ENCODE assay signal across 8 cellular contexts in the genomic region with DNA sequence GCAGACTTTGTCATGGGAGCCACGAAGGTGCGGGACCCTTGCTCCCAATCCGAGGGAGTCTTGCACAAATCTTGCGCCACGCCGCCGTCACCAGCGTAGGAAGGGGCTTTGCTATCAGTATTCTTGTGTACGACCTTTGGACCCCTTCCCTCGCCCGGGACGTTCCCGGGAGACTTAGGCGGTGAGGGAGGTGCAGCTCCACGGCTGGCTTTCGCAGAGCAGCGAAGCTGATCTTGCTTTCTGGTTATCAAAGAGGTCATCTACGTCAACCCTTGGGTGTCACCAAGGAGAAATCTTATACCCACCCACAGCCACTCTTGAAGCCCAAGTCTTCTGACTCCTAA. TPM values are rescaled to one million over a fixed set of nuclear protein-coding genes. Genes with fewer than 3 reads are reported as not detected.
DNase-seq lines count a peak whose midpoint lies in the region; ATAC-seq, FAIRE-seq and TF ChIP-seq lines count a peak whose summit lies in the region.

No MANE protein-coding gene starts in this region.

- peak; percentile 85 for DNase-seq in CD1c-positive myeloid dendritic cell (ENCODE audit: extremely low spot score)
- DNase-seq in HuH-7 (ENCODE audit: low spot score), result peak; percentile 39
- DNase-seq in K562 (ENCODE audit: extremely low read depth in 1 of 4, low spot score in 3 of 4), result no peak
- DNase-seq in left kidney (ENCODE audit: low read depth, low spot score), result peak; percentile 71
- no peak for DNase-seq in thoracic aorta (ENCODE audit: low spot score)
- DNase-seq in GDM1 (lab: John Stamatoyannopoulos, UW), result no peak
- no peak for DNase-seq in activated effector memory CD4-positive, alpha-beta T cell treated with Interleukin-2 at 50 U/mL for 16 hours

- H3K79me2 ChIP-seq in K562 (ENCODE audit: control insufficient read depth, insufficient read depth, low read length), result peaks cover 52% of the 10 kb centered on the region

- H2AFZ ChIP-seq in K562 (ENCODE audit: low read depth, low read length), result peak overlapping the region; percentile 99

- no peak for TF ChIP-seq CTCF in K562 (IDR thresholded peaks at IDR 0.05 in 2 of 3, conservative IDR thresholded peaks at IDR 0.05 in 1 of 3; ENCODE audit: insufficient read depth in 2 of 3, low read depth in 1 of 3, low read length in 3 of 3)
- no peak for TF ChIP-seq CTCF in thoracic aorta (IDR thresholded peaks at IDR 0.05)

- no peak for TF ChIP-seq EP300 in K562 (IDR thresholded peaks at IDR 0.05; ENCODE audit: low read length)

- no peaks in the 10 kb centered on the region for H3K9me1 ChIP-seq in K562 (ENCODE audit: control insufficient read depth, insufficient read depth, low read length)

- H4K20me1 ChIP-seq in K562 (replicated peaks; ENCODE audit: control insufficient read depth, insufficient read depth, low read length), result peaks cover 5% of the 10 kb centered on the region; the same call in 1 of the 2 replicates

- H3K27me3 ChIP-seq in K562 (ENCODE audit: control insufficient read depth in 2 of 2, insufficient read depth in 2 of 2, low read length in 2 of 2), result no peaks in the 10 kb centered on the region
- H3K27me3 ChIP-seq in thoracic aorta (replicated peaks; ENCODE audit: insufficient read depth), result no peaks in the 10 kb centered on the region

- intact Hi-C loops in K562 (cut with micrococcal nuclease), result no loop called here

- CTCF ChIA-PET in K562 (lab: Yijun Ruan, JAX; ENCODE audit: low intra/inter-chr PET ratio), result no interaction called here

- no peak for FAIRE-seq in K562 (lab: Jason Lieb, UNC)

- TF ChIP-seq RAD21 in K562 (CRISPR knock-in tag; conservative IDR thresholded peaks at IDR 0.05 in 1 of 2, IDR thresholded peaks at IDR 0.05 in 1 of 2), result no peak

- BruUV-seq in K562 (replicated peaks; lab: Mats Ljungman, UMichigan), result no TSS peak

- in situ Hi-C loops in K562 (cut with MboI), result no loop called here

- peak overlapping the region; percentile 96 for H3K4me2 ChIP-seq in K562 (ENCODE audit: insufficient read depth, low read length)

- peak overlapping the region; percentile 89 for H3K27ac ChIP-seq in K562 (ENCODE audit: extremely low read depth, low read depth, low read length)
- peak overlapping the region; percentile 64 to 81 for H3K27ac ChIP-seq in thoracic aorta

- POLR2A ChIA-PET in K562 (lab: Yijun Ruan, JAX), result interaction anchor here (1.2 kb wide), 1 partner anchor 17 kb away, joined by 3 read pairs; no protein-coding TSS in a partner anchor

- H3K9ac ChIP-seq in K562 (ENCODE audit: insufficient read depth in 1 of 2, low read depth in 2 of 2, low read length in 2 of 2), result peak overlapping the region; percentile 83 to 96

- H3K36me3 ChIP-seq in K562 (ENCODE audit: control insufficient read depth, insufficient read depth, low read length) (peaks cover 9% of the 10 kb centered on the region; the same call in 2 of the 3 replicates), thoracic aorta (no peaks in the 10 kb centered on the region)

- no peak; the same call in 2 of the 3 replicates for ATAC-seq in K562
- no peak for ATAC-seq in thoracic aorta (ENCODE audit: insufficient number of reproducible peaks, low FRiP score, low read depth)
- no peak for ATAC-seq in HG03108 (IDR thresholded peaks at IDR 0.05; ENCODE audit: unreplicated experiment)

- H3K4me3 ChIP-seq in K562 (peak overlapping the region; percentile 76), thoracic aorta (peak overlapping the region; percentile 99)

- H3K9me3 ChIP-seq in K562 (replicated peaks; ENCODE audit: control insufficient read depth, insufficient read depth, low read depth, low read length) (no peaks in the 10 kb centered on the region), thoracic aorta (no peaks in the 10 kb centered on the region)

- no peak for TF ChIP-seq POLR2A in K562 (conservative IDR thresholded peaks at IDR 0.05)

- peaks cover 29 to 63% of the 10 kb centered on the region in 2 experiments; a peak in 4 of 5 replicates for H3K4me1 ChIP-seq in K562 (replicated peaks in 1 of 2; ENCODE audit: control insufficient read depth in 2 of 2, insufficient read depth in 2 of 2, low read length in 2 of 2)
- peaks cover 9 to 16% of the 10 kb centered on the region in 2 donors for H3K4me1 ChIP-seq in thoracic aorta (ENCODE audit: control insufficient read depth in 1 of 2, low read depth in 2 of 2)

- under 1% methylated on average over 18 of the region's 18 CpGs for WGBS in K562 (ENCODE audit: insufficient coverage, low coverage, missing lambda C conversion rate)

RNA-seq across cellular contexts. Expression of gene TECR, which starts 0.6 kb away (rescaled TPM):
- total RNA-seq in K562 (2011; cell fraction: chromatin; rRNA removed; ENCODE audit: low replicate concordance), result 122 and 325 TPM in 2 replicates
- 437 and 484 TPM in 2 replicates for total RNA-seq in K562 (2011; cell fraction: nucleolus; rRNA removed)
- total RNA-seq in K562 (2011; cell fraction: nucleoplasm; rRNA removed), result 307 and 324 TPM in 2 replicates
- 86.0 and 158 TPM in 2 replicates for total RNA-seq in K562 (2014; rRNA removed)
- total RNA-seq in K562 (2014; rRNA removed; fragmentation: Illumina TruSeq; extraction: Trizol), result 33.1 and 36.7 TPM in 2 replicates
- total RNA-seq in K562 (2015; rRNA removed; fragmentation: Illumina TruSeq; extraction: Trizol), result 81.9 and 91.6 TPM in 2 replicates
- 186 and 195 TPM in 2 replicates for total RNA-seq in K562 (2021)
- 68.0 and 169 TPM in 2 replicates for polyA plus RNA-seq in K562 (2011; rRNA removed)
- 224 and 335 TPM in 2 replicates for polyA plus RNA-seq in K562 (2011; cell fraction: cytosol; rRNA removed)
- polyA plus RNA-seq in K562 (2011; cell fraction: nucleus; rRNA removed), result 326 and 378 TPM in 2 replicates
- 229 and 297 TPM in 2 replicates for polyA plus RNA-seq in K562 (2012)
- 204 and 211 TPM in 2 replicates for polyA plus RNA-seq in K562 (2014; fragmentation: Illumina TruSeq; extraction: Trizol)
- 10 to 100 TPM; 29.3 to 73.2 TPM for polyA plus RNA-seq in K562 (2014; fragmentation: Nextera tagmentation; extraction: Ambion mirVana)
- polyA plus RNA-seq in K562 (2014; rRNA removed), result 81.4 and 108 TPM in 2 replicates
- 76.6 and 95.7 TPM in 2 replicates for polyA minus RNA-seq in K562 (2011; rRNA and poly(A)+ RNA removed)
- polyA minus RNA-seq in K562 (2011; cell fraction: cytosol; rRNA and poly(A)+ RNA removed), result 188 and 209 TPM in 2 replicates
- 66.2 and 80.1 TPM in 2 replicates for polyA minus RNA-seq in K562 (2011; cell fraction: nucleus; rRNA and poly(A)+ RNA removed)
- total RNA-seq in thoracic aorta, result 10 to 100 TPM; 35.6 to 37.6 TPM

RNA-seq across cellular contexts. Expression of gene DNAJB1, which starts 11.8 kb away (rescaled TPM):
- total RNA-seq in K562 (2011; cell fraction: chromatin; rRNA removed; ENCODE audit: low replicate concordance), result 66.1 and 87.4 TPM in 2 replicates
- 67.0 and 68.3 TPM in 2 replicates for total RNA-seq in K562 (2011; cell fraction: nucleolus; rRNA removed)
- 68.0 and 69.1 TPM in 2 replicates for total RNA-seq in K562 (2011; cell fraction: nucleoplasm; rRNA removed)
- total RNA-seq in K562 (2014; rRNA removed) (62.1 and 71.5 TPM in 2 replicates), K562 (2014; rRNA removed; fragmentation: Illumina TruSeq; extraction: Trizol) (51.2 and 60.9 TPM in 2 replicates), K562 (2015; rRNA removed; fragmentation: Illumina TruSeq; extraction: Trizol) (85.3 and 86.5 TPM in 2 replicates), K562 (2021) (94.8 and 99.9 TPM in 2 replicates), thoracic aorta (10 to 100 TPM; 50.1 to 50.6 TPM)
- polyA plus RNA-seq in K562 (2011; rRNA removed) (83.5 and 113 TPM in 2 replicates), K562 (2014; fragmentation: Illumina TruSeq; extraction: Trizol) (78.3 and 100 TPM in 2 replicates), K562 (2014; fragmentation: Nextera tagmentation; extraction: Ambion mirVana) (10 to 100 TPM; 13.2 to 16.2 TPM), K562 (2014; rRNA removed) (61.7 and 79.2 TPM in 2 replicates)
- polyA plus RNA-seq in K562 (2011; cell fraction: cytosol; rRNA removed), result 101 TPM in 2 replicates
- 78.2 and 79.0 TPM in 2 replicates for polyA plus RNA-seq in K562 (2011; cell fraction: nucleus; rRNA removed)
- polyA plus RNA-seq in K562 (2012), result 69.4 and 84.8 TPM in 2 replicates
- 71.6 and 93.9 TPM in 2 replicates for polyA minus RNA-seq in K562 (2011; rRNA and poly(A)+ RNA removed)
- polyA minus RNA-seq in K562 (2011; cell fraction: cytosol; rRNA and poly(A)+ RNA removed), result 31.4 and 40.9 TPM in 2 replicates
- polyA minus RNA-seq in K562 (2011; cell fraction: nucleus; rRNA and poly(A)+ RNA removed), result 22.5 and 40.4 TPM in 2 replicates

RNA-seq across cellular contexts. Expression of gene GIPC1, which starts 34.0 kb away (rescaled TPM):
- total RNA-seq in K562 (2011; cell fraction: chromatin; rRNA removed; ENCODE audit: low replicate concordance), result 18.6 and 50.3 TPM in 2 replicates
- 32.9 and 38.4 TPM in 2 replicates for total RNA-seq in K562 (2011; cell fraction: nucleolus; rRNA removed)
- total RNA-seq in K562 (2011; cell fraction: nucleoplasm; rRNA removed), result 26.4 and 30.8 TPM in 2 replicates
- total RNA-seq in K562 (2014; rRNA removed) (54.7 and 71.2 TPM in 2 replicates), K562 (2014; rRNA removed; fragmentation: Illumina TruSeq; extraction: Trizol) (7.8 and 12.0 TPM in 2 replicates), K562 (2015; rRNA removed; fragmentation: Illumina TruSeq; extraction: Trizol) (39.7 and 46.3 TPM in 2 replicates), K562 (2021) (49.7 and 51.7 TPM in 2 replicates), thoracic aorta (10 to 100 TPM; 56.4 to 77.8 TPM)
- polyA plus RNA-seq in K562 (2011; rRNA removed) (24.8 and 26.6 TPM in 2 replicates), K562 (2014; fragmentation: Illumina TruSeq; extraction: Trizol) (13.6 and 35.1 TPM in 2 replicates), K562 (2014; fragmentation: Nextera tagmentation; extraction: Ambion mirVana) (1 to 10 TPM in 1 of 2 experiments, under 1 TPM in 1; 0.49 to 1.1 TPM), K562 (2014; rRNA removed) (50.8 and 52.2 TPM in 2 replicates)
- polyA plus RNA-seq in K562 (2011; cell fraction: cytosol; rRNA removed), result 25.0 and 75.6 TPM in 2 replicates
- 15.3 and 27.8 TPM in 2 replicates for polyA plus RNA-seq in K562 (2011; cell fraction: nucleus; rRNA removed)
- polyA plus RNA-seq in K562 (2012), result 37.9 and 39.8 TPM in 2 replicates
- 6.3 and 11.7 TPM in 2 replicates for polyA minus RNA-seq in K562 (2011; rRNA and poly(A)+ RNA removed)
- 32.3 and 41.7 TPM in 2 replicates for polyA minus RNA-seq in K562 (2011; cell fraction: cytosol; rRNA and poly(A)+ RNA removed)
- 8.9 and 9.0 TPM in 2 replicates for polyA minus RNA-seq in K562 (2011; cell fraction: nucleus; rRNA and poly(A)+ RNA removed)

RNA-seq across cellular contexts. Expression of gene NDUFB7, which starts 41.9 kb away (rescaled TPM):
- total RNA-seq in K562 (2011; cell fraction: chromatin; rRNA removed; ENCODE audit: low replicate concordance), result 5.1 and 13.9 TPM in 2 replicates
- total RNA-seq in K562 (2011; cell fraction: nucleolus; rRNA removed), result 55.0 and 85.4 TPM in 2 replicates
- total RNA-seq in K562 (2011; cell fraction: nucleoplasm; rRNA removed), result 23.9 and 26.6 TPM in 2 replicates
- total RNA-seq in K562 (2014; rRNA removed) (842 and 854 TPM in 2 replicates), K562 (2014; rRNA removed; fragmentation: Illumina TruSeq; extraction: Trizol) (7.4 and 14.9 TPM in 2 replicates), K562 (2015; rRNA removed; fragmentation: Illumina TruSeq; extraction: Trizol) (227 and 243 TPM in 2 replicates), K562 (2021) (289 and 313 TPM in 2 replicates), thoracic aorta (100 to 1,000 TPM; 179 to 251 TPM)
- polyA plus RNA-seq in K562 (2011; rRNA removed) (137 and 185 TPM in 2 replicates), K562 (2014; fragmentation: Illumina TruSeq; extraction: Trizol) (37.6 and 257 TPM in 2 replicates), K562 (2014; fragmentation: Nextera tagmentation; extraction: Ambion mirVana) (10 to 100 TPM; 31.3 to 91.8 TPM), K562 (2014; rRNA removed) (810 and 833 TPM in 2 replicates)
- 393 and 1,045 TPM in 2 replicates for polyA plus RNA-seq in K562 (2011; cell fraction: cytosol; rRNA removed)
- polyA plus RNA-seq in K562 (2011; cell fraction: nucleus; rRNA removed), result 125 and 147 TPM in 2 replicates
- 246 and 272 TPM in 2 replicates for polyA plus RNA-seq in K562 (2012)
- 14.2 and 24.3 TPM in 2 replicates for polyA minus RNA-seq in K562 (2011; rRNA and poly(A)+ RNA removed)
- 76.8 and 119 TPM in 2 replicates for polyA minus RNA-seq in K562 (2011; cell fraction: cytosol; rRNA and poly(A)+ RNA removed)
- 20.3 and 27.4 TPM in 2 replicates for polyA minus RNA-seq in K562 (2011; cell fraction: nucleus; rRNA and poly(A)+ RNA removed)

RNA-seq across cellular contexts. Expression of gene CLEC17A, which starts 52.9 kb away (rescaled TPM):
- not detected in 2 replicates for total RNA-seq in K562 (2011; cell fraction: chromatin; rRNA removed; ENCODE audit: low replicate concordance)
- not detected in 2 replicates for total RNA-seq in K562 (2011; cell fraction: nucleolus; rRNA removed)
- not detected in 2 replicates for total RNA-seq in K562 (2011; cell fraction: nucleoplasm; rRNA removed)
- total RNA-seq in K562 (2014; rRNA removed) (not detected in 2 replicates), K562 (2014; rRNA removed; fragmentation: Illumina TruSeq; extraction: Trizol) (not detected in 2 replicates), K562 (2015; rRNA removed; fragmentation: Illumina TruSeq; extraction: Trizol) (not detected in 2 replicates), K562 (2021) (not detected in 2 replicates), thoracic aorta (not detected)
- polyA plus RNA-seq in K562 (2011; rRNA removed) (0.03 TPM in 1 of 2 replicates, not detected in the other), K562 (2014; fragmentation: Illumina TruSeq; extraction: Trizol) (not detected in 2 replicates), K562 (2014; fragmentation: Nextera tagmentation; extraction: Ambion mirVana) (not detected), K562 (2014; rRNA removed) (not detected in 2 replicates)
- not detected in 2 replicates for polyA plus RNA-seq in K562 (2011; cell fraction: cytosol; rRNA removed)
- not detected in 2 replicates for polyA plus RNA-seq in K562 (2011; cell fraction: nucleus; rRNA removed)
- not detected in 2 replicates for polyA plus RNA-seq in K562 (2012)
- polyA minus RNA-seq in K562 (2011; rRNA and poly(A)+ RNA removed), result not detected in 2 replicates
- not detected in 2 replicates for polyA minus RNA-seq in K562 (2011; cell fraction: cytosol; rRNA and poly(A)+ RNA removed)
- not detected in 2 replicates for polyA minus RNA-seq in K562 (2011; cell fraction: nucleus; rRNA and poly(A)+ RNA removed)

Comparison
In these comparisons a context has a peak if more than half of its experiments do, and no peak if none do; other contexts are left out.
1. DNase-seq: peak in CD1c-positive myeloid dendritic cell (single experiment), HuH-7 (single experiment) and left kidney (single experiment); none in K562 (0 of 4), thoracic aorta (single experiment), GDM1 (single experiment) and activated effector memory CD4-positive, alpha-beta T cell treated with Interleukin-2 at 50 U/mL for 16 hours (single experiment).